17 cellular contexts compared by ENCODE assay signal in the genomic region with DNA sequence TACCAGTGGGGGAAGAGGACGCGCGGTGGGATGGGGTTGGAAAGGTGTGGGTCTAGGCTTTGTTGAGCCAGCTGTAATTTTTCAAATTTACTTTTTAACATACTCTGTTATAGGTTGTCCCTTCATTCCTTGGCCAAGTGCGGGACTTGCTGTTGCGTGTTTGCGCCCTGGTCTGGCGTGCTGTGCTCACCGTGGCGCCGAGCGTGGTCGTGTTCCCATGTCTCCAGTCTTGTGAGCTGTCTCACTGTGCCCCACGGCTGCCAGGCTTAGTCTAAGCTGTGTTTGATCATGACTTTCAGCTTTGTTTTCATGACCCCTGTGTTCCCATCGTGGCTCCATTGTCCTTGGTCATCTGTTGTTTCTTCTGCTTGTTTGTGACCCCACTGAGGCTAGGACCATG. TPM values are rescaled to one million over a fixed set of nuclear protein-coding genes. Genes with fewer than 3 reads are reported as not detected.
DNase-seq lines count a peak whose midpoint lies in the region; ATAC-seq and TF ChIP-seq lines count a peak whose summit lies in the region.
"Had no signal": no experiment of that assay in that cellular context is flagged by ENCODE, and none has a peak within 500 bp of the region (broad histone marks: within the 10 kb centered on the region; RNA-seq: fewer than 3 reads in every experiment).

No MANE protein-coding gene starts in this region.

- intact Hi-C loops in heart left ventricle (cut with DNase I): loop anchor here in 1 of 10 donors (1.0 kb wide), 1 partner anchor 48 kb away; no protein-coding TSS in a partner anchor

- no peak overlapping the region for H3K4me3 Mint-ChIP-seq in IgD-negative memory B cell
- H3K4me3 Mint-ChIP-seq in endothelial cell (ENCODE audit: unreplicated experiment): peak overlapping the region; percentile 53
- no peak overlapping the region for H3K4me3 Mint-ChIP-seq in progenitor cell of endocrine pancreas (ENCODE audit: low read depth)

- peaks cover 8% of the 10 kb centered on the region for H3K36me3 ChIP-seq in cardiac muscle cell
- peaks cover 0 to 88% (median 71%) of the 10 kb centered on the region in 9 donors for H3K36me3 ChIP-seq in heart left ventricle

- H3K27ac ChIP-seq in cardiac muscle cell (peak overlapping the region; percentile 5), heart left ventricle (no peak overlapping the region)

- H3K36me3 Mint-ChIP-seq in IgD-negative memory B cell (peaks cover 1% of the 10 kb centered on the region), endothelial cell (ENCODE audit: low read depth, unreplicated experiment) (peaks cover 14% of the 10 kb centered on the region), progenitor cell of endocrine pancreas (ENCODE audit: insufficient read depth) (peaks cover 15% of the 10 kb centered on the region)

- WGBS in heart left ventricle, 4 donors: 94 to 95% (median 95%) methylated on average over 14 of the region's 14 CpGs

- H3K9me3 ChIP-seq in cardiac muscle cell (ENCODE audit: low read depth) (no peaks in the 10 kb centered on the region), heart left ventricle (no peaks in the 10 kb centered on the region)

- TF ChIP-seq POLR2A in heart left ventricle (IDR thresholded peaks at IDR 0.05): no peak

- H3K9me3 Mint-ChIP-seq in IgD-negative memory B cell (no peaks in the 10 kb centered on the region), endothelial cell (ENCODE audit: unreplicated experiment) (no peaks in the 10 kb centered on the region), progenitor cell of endocrine pancreas (ENCODE audit: low read depth) (no peaks in the 10 kb centered on the region)

- H3K4me1 ChIP-seq in cardiac muscle cell (ENCODE audit: low read depth) (no peaks in the 10 kb centered on the region), heart left ventricle (no peaks in the 10 kb centered on the region)

- H3K27me3 ChIP-seq in cardiac muscle cell (no peaks in the 10 kb centered on the region), heart left ventricle (no peaks in the 10 kb centered on the region)

- TF ChIP-seq CTCF in cardiac muscle cell (IDR thresholded peaks at IDR 0.05; ENCODE audit: low read depth, low read length) (no peak), heart left ventricle (IDR thresholded peaks at IDR 0.05) (no peak), endothelial cell (IDR thresholded peaks at IDR 0.05; ENCODE audit: unreplicated experiment) (no peak), progenitor cell of endocrine pancreas (IDR thresholded peaks at IDR 0.05; ENCODE audit: unreplicated experiment) (no peak)

- no peak for ATAC-seq in heart left ventricle
- no peak for ATAC-seq in HG03139 (IDR thresholded peaks at IDR 0.05; ENCODE audit: unreplicated experiment)
- ATAC-seq: HCT116 had no signal

- H3K27ac Mint-ChIP-seq in IgD-negative memory B cell: peak overlapping the region in 2 of 3 donors; percentile 48 to 88
- H3K27ac Mint-ChIP-seq in endothelial cell (ENCODE audit: unreplicated experiment): no peak overlapping the region
- peak overlapping the region; percentile 84 for H3K27ac Mint-ChIP-seq in progenitor cell of endocrine pancreas

- no peak overlapping the region for H3K4me3 ChIP-seq in cardiac muscle cell
- no peak overlapping the region for H3K4me3 ChIP-seq in heart left ventricle

- DNase-seq in cardiac muscle cell (ENCODE audit: low read depth in 1 of 2, low spot score in 1 of 2) (no peak), heart left ventricle (no peak), endothelial cell (ENCODE audit: low spot score) (no peak), progenitor cell of endocrine pancreas (ENCODE audit: low spot score, unreplicated experiment) (no peak), hypothalamus (lab: John Stamatoyannopoulos, UW) (no peak)
- no peak for DNase-seq in stimulated activated CD4-positive, alpha-beta T cell treated with anti-CD3 and anti-CD28 coated beads, Interleukin-4, amount 100 ng/mL, for 4 hours
- DNase-seq: ACHN, AML-193, Calu3, NCI-H1436, NCI-H2081, NCI-H748 treated with DMSO at 0.1 percent for 48 hours, RPMI8226, SIG-M5 had no signal

- H3K4me1 Mint-ChIP-seq in IgD-negative memory B cell (peaks cover 4 to 13% (median 6%) of the 10 kb centered on the region in 3 donors), endothelial cell (ENCODE audit: unreplicated experiment) (no peaks in the 10 kb centered on the region), progenitor cell of endocrine pancreas (ENCODE audit: low read depth) (no peaks in the 10 kb centered on the region)

- H3K27me3 Mint-ChIP-seq in IgD-negative memory B cell: no peaks in the 10 kb centered on the region
- H3K27me3 Mint-ChIP-seq in endothelial cell (ENCODE audit: unreplicated experiment): peaks cover 2% of the 10 kb centered on the region
- no peaks in the 10 kb centered on the region for H3K27me3 Mint-ChIP-seq in progenitor cell of endocrine pancreas

RNA-seq across cellular contexts. Expression of a gene that starts 26.0 kb away (rescaled TPM):
- total RNA-seq in cardiac muscle cell (12.6 and 14.5 TPM in 2 replicates), heart left ventricle (10 to 100 TPM; 14.6 to 32.0 (median 22.5) TPM), endothelial cell (ENCODE audit: unreplicated experiment) (28.4 TPM), progenitor cell of endocrine pancreas (40.4 and 42.7 TPM in 2 replicates)
- polyA plus RNA-seq in cardiac muscle cell (6.5 and 7.9 TPM in 2 replicates), heart left ventricle (10 to 100 TPM in 1 of 2 donors, 1 to 10 TPM in 1; 5.6 to 12.0 TPM), IgD-negative memory B cell (17.9 TPM)
